ENCODE assay signal across 8 cellular contexts in genomic region chr20:34129518-34130162, GRCh38. TPM values are rescaled to one million over a fixed set of nuclear protein-coding genes. Genes with fewer than 3 reads are reported as not detected.
DNase-seq lines count a peak whose midpoint lies in the region; ATAC-seq and TF ChIP-seq lines count a peak whose summit lies in the region.

No MANE protein-coding gene starts in this region.

- DNase-seq in COR-L47 (lab: John Stamatoyannopoulos, UW) (peak; percentile 59), HT1080 (ENCODE audit: low read depth) (peak; percentile 64), NCI-H82 treated with DMSO at 0.1 percent for 48 hours (lab: John Stamatoyannopoulos, UW; ENCODE audit: unreplicated experiment) (peak; percentile 71), medulla oblongata (ENCODE audit: extremely low spot score) (peak; percentile 90)
- peak; percentile 24 to 64 for DNase-seq in activated CD4-positive, alpha-beta T cell treated with anti-CD3 and anti-CD28 coated beads, Interleukin-2, amount 50 U/mL, for 24 hours (ENCODE audit: low read depth in 1 of 2, low spot score in 1 of 2)
- peak; percentile 47 for DNase-seq in effector CD4-positive, alpha-beta T cell

- no peaks in the 10 kb centered on the region for H3K27me3 Mint-ChIP-seq in stimulated activated memory B cell treated with anti-CD40 and anti-IgM and Interleukin-4, amounts not matched to agents 10 μg/mL and 1 μg/mL and 100 μg/mL, for 72 hours

- peak; percentile 86 for ATAC-seq in stimulated activated memory B cell treated with anti-CD40 and anti-IgM and Interleukin-4, amounts not matched to agents 10 μg/mL and 1 μg/mL and 100 μg/mL, for 72 hours
- no peak for ATAC-seq in GM18505 (IDR thresholded peaks at IDR 0.05; ENCODE audit: unreplicated experiment)

- peaks cover 16% of the 10 kb centered on the region for H3K4me1 Mint-ChIP-seq in stimulated activated memory B cell treated with anti-CD40 and anti-IgM and Interleukin-4, amounts not matched to agents 10 μg/mL and 1 μg/mL and 100 μg/mL, for 72 hours

- no peaks in the 10 kb centered on the region for H3K36me3 Mint-ChIP-seq in stimulated activated memory B cell treated with anti-CD40 and anti-IgM and Interleukin-4, amounts not matched to agents 10 μg/mL and 1 μg/mL and 100 μg/mL, for 72 hours

- H3K27ac Mint-ChIP-seq in stimulated activated memory B cell treated with anti-CD40 and anti-IgM and Interleukin-4, amounts not matched to agents 10 μg/mL and 1 μg/mL and 100 μg/mL, for 72 hours = no peak overlapping the region

- no peak for TF ChIP-seq POLR2A in GM18505 (IDR thresholded peaks at IDR 0.05; ENCODE audit: borderline replicate concordance, extremely low read depth, insufficient read depth, insufficient read length)

- H3K4me3 Mint-ChIP-seq in stimulated activated memory B cell treated with anti-CD40 and anti-IgM and Interleukin-4, amounts not matched to agents 10 μg/mL and 1 μg/mL and 100 μg/mL, for 72 hours = peak overlapping the region; percentile 42

- no peaks in the 10 kb centered on the region for H3K9me3 Mint-ChIP-seq in stimulated activated memory B cell treated with anti-CD40 and anti-IgM and Interleukin-4, amounts not matched to agents 10 μg/mL and 1 μg/mL and 100 μg/mL, for 72 hours

RNA-seq across cellular contexts. Expression of gene EIF2S2, which starts 17.6 kb away (rescaled TPM):
- total RNA-seq in HT1080 (2014; rRNA removed; shearing (Covaris generic)) = 123 and 125 TPM in 2 replicates
- polyA plus RNA-seq in HT1080 (2015; cell fraction: cytosol; rRNA removed) = 165 and 180 TPM in 2 replicates
- polyA plus RNA-seq in HT1080 (2015; cell fraction: nucleus; rRNA removed) = 76.5 and 93.5 TPM in 2 replicates
